10 cellular contexts compared by ENCODE assay signal in the genomic region with DNA sequence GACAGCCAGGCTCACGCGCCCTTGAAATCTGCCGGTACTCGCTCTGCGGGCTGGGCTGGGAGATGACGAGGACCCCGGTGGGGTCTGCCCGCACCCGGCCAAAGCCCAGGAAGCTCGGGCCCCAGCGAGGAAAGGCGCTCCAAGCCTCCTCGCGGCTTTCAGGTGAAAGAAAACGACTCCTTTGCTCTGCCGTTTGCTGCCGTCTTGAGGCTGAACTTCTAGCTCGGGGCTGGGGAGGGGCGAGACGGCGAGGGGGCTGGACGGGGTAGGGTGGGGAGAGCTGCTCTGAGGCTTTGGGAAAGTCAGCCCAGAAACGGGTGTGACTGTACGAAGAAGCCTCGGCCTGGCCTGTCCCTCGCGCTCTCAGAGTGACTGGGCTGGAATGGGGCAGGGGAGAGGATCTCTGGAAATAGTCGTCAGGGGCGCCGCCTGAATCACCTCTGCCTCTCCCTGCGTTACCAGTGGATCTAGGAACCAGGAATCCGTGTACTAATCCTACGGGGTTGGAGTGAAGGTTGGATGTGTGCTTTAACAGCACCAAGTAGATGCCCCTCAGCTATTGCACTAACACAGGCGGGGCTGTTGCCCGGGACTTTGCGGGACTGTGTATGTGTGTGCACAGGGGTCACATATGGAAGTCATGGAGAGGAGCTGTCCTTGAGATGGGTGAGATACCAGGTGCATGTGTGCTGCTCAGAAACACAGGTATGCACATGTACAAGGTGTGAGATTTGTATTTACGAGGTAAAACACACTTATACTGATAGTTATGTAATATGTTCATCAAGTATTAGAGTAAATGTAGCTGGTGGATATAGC. TPM values are rescaled to one million over a fixed set of nuclear protein-coding genes. Genes with fewer than 3 reads are reported as not detected.
DNase-seq lines count a peak whose midpoint lies in the region; ATAC-seq and TF ChIP-seq lines count a peak whose summit lies in the region.
"Had no signal": no experiment of that assay in that cellular context is flagged by ENCODE, and none has a peak within 500 bp of the region (broad histone marks: within the 10 kb centered on the region; RNA-seq: fewer than 3 reads in every experiment).

No MANE protein-coding gene starts in this region.

- H3K4ac ChIP-seq in H9 (ENCODE audit: low read depth, low read length) = no peak overlapping the region

- H2AK5ac ChIP-seq in H9 (ENCODE audit: insufficient read length, low read length) = no peak overlapping the region

- no peak overlapping the region for H2AFZ ChIP-seq in H9 (ENCODE audit: low read length)

- H3K27ac ChIP-seq in A673 (ENCODE audit: low read depth, low read length, poor library complexity, severe bottlenecking) (no peak overlapping the region), H9 (ENCODE audit: insufficient read length, low read depth, low read length) (no peak overlapping the region)

- no peak overlapping the region for H3K14ac ChIP-seq in H9 (ENCODE audit: insufficient read depth, low read length)

- no peaks in the 10 kb centered on the region for H4K20me1 ChIP-seq in H9 (ENCODE audit: control insufficient read depth, insufficient read depth, insufficient read length)

- no peak overlapping the region for H2BK5ac ChIP-seq in H9 (ENCODE audit: insufficient read length, low read length)

- peak overlapping the region; percentile 58 to 82 for H3K4me3 Mint-ChIP-seq in H9
- H3K4me3 Mint-ChIP-seq in naive B cell = peak overlapping the region; percentile 68 to 92 (median 80)

- no peak overlapping the region for H2BK12ac ChIP-seq in H9 (ENCODE audit: insufficient read length, low read depth, low read length)

- intact Hi-C loops in A673 (cut with micrococcal nuclease; ENCODE audit: unreplicated experiment) = no loop called here

- H3K36me3 Mint-ChIP-seq in H9 (ENCODE audit: insufficient read depth in 1 of 3, low read depth in 3 of 3) (peaks cover 0 to 7% (median 0%) of the 10 kb centered on the region in 3 experiments; a peak in 3 of 7 replicates), naive B cell (peaks cover 0 to 8% of the 10 kb centered on the region in 2 donors)

- H4K91ac ChIP-seq in H9 (ENCODE audit: insufficient read length, low read depth, low read length) = no peak overlapping the region

- WGBS in H9 (ENCODE audit: extremely low coverage, insufficient read length, low lambda C conversion rate) = no CpG with 5 or more reads among the region's 37 CpGs

- H3K4me2 ChIP-seq in H9 (ENCODE audit: insufficient read depth, insufficient read length, low read length) = peak overlapping the region; percentile 34

- BruUV-seq in A673 (replicated peaks; lab: Mats Ljungman, UMichigan) = no TSS peak

- H3K9me3 ChIP-seq in A673 (ENCODE audit: low read depth, low read length, poor library complexity, severe bottlenecking) (no peaks in the 10 kb centered on the region), H9 (ENCODE audit: control insufficient read depth, low read depth, low read length) (no peaks in the 10 kb centered on the region)

- no peak overlapping the region for H4K5ac ChIP-seq in H9 (ENCODE audit: insufficient read length, low read depth, low read length)

- no peak overlapping the region for H4K8ac ChIP-seq in H9 (replicated peaks; ENCODE audit: insufficient read length, low read depth, low read length)

- H3T11ph ChIP-seq in H9 (ENCODE audit: low read length) = no peak overlapping the region

- H3K27me3 Mint-ChIP-seq in H9 (ENCODE audit: low read depth) (peaks cover 98% of the 10 kb centered on the region), naive B cell (peaks cover 76 to 83% (median 82%) of the 10 kb centered on the region in 3 donors)

- POLR2A ChIA-PET in A673 (lab: Charles Lee; ENCODE audit: low non-redundant PET) = no interaction called here

- H3K36me3 ChIP-seq in A673 (ENCODE audit: insufficient read depth, low read length, poor library complexity, severe bottlenecking) = no peaks in the 10 kb centered on the region

- H3K9ac ChIP-seq in H9 (ENCODE audit: extremely low read depth, insufficient read length, low read length) = no peak overlapping the region

- TF ChIP-seq CTCF in A673 (conservative IDR thresholded peaks at IDR 0.05; ENCODE audit: low read depth, low read length) = no peak
- no peak for TF ChIP-seq CTCF in H9 (conservative IDR thresholded peaks at IDR 0.05)
- TF ChIP-seq CTCF in choroid plexus epithelial cell (conservative IDR thresholded peaks at IDR 0.05; ENCODE audit: low read depth, low read length) = no peak

- peaks cover 24% of the 10 kb centered on the region for H3K23me2 ChIP-seq in H9 (ENCODE audit: insufficient read length, low read depth, low read length, poor library complexity, severe bottlenecking)

- H2BK15ac ChIP-seq in H9 (ENCODE audit: low read depth, low read length) = no peak overlapping the region

- H3K27me3 ChIP-seq in A673 (replicated peaks; ENCODE audit: insufficient read depth, low read depth, low read length, poor library complexity) = peaks cover 92% of the 10 kb centered on the region
- peaks cover 68% of the 10 kb centered on the region for H3K27me3 ChIP-seq in H9 (ENCODE audit: insufficient read depth, low read length)

- H3K4me1 Mint-ChIP-seq in H9 (peaks cover 43 to 55% of the 10 kb centered on the region in 2 experiments), naive B cell (peaks cover 24 to 57% (median 51%) of the 10 kb centered on the region in 3 donors)

- ATAC-seq in naive B cell (ENCODE audit: low read depth in 2 of 2) = no peak

- H3K18ac ChIP-seq in H9 (ENCODE audit: insufficient read length, low read depth, low read length) = no peak overlapping the region

- H3K79me1 ChIP-seq in H9 (ENCODE audit: insufficient read depth, low read depth, low read length, poor library complexity, severe bottlenecking) = no peaks in the 10 kb centered on the region

- H3K79me2 ChIP-seq in H9 (ENCODE audit: insufficient read depth, low read length) = no peaks in the 10 kb centered on the region

- H3K4me1 ChIP-seq in A673 (ENCODE audit: insufficient read depth, low read length, poor library complexity, severe bottlenecking) (peaks cover 5% of the 10 kb centered on the region), H9 (ENCODE audit: insufficient read depth, low read length) (peaks cover 7% of the 10 kb centered on the region; the same call in 1 of the 2 replicates)

- no peak overlapping the region for H2BK120ac ChIP-seq in H9 (ENCODE audit: low read depth, low read length, poor library complexity, severe bottlenecking)

- H3K9me3 Mint-ChIP-seq in H9 (peaks cover 2 to 7% of the 10 kb centered on the region in 2 experiments; a peak in 4 of 5 replicates), naive B cell (peaks cover 0 to 6% (median 3%) of the 10 kb centered on the region in 7 donors)

- DNase-seq in A673 (ENCODE audit: low spot score) = no peak
- peak; percentile 50 for DNase-seq in H9
- DNase-seq in choroid plexus epithelial cell (ENCODE audit: low read depth) = no peak
- DNase-seq in naive B cell = no peak
- no peak for DNase-seq in HCEC 1CT
- DNase-seq in activated gamma-delta T cell treated with Interleukin-2 at 50 U/mL for 16 hours = no peak
- DNase-seq in medulla oblongata (ENCODE audit: extremely low spot score) = no peak
- no peak for DNase-seq in NCI-H1092 treated with DMSO at 0.1 percent for 48 hours (lab: John Stamatoyannopoulos, UW)

- no peak overlapping the region for H3K27ac Mint-ChIP-seq in H9
- H3K27ac Mint-ChIP-seq in naive B cell = peak overlapping the region in 2 of 6 donors; percentile 27 to 39

- CTCF ChIA-PET in A673 (lab: Charles Lee) = interaction anchor here (0.9 to 1.6 kb wide), 2 partner anchors 12 to 24 kb away, joined by 9 to 12 read pairs; no protein-coding TSS in a partner anchor

- H3K4me3 ChIP-seq in A673 (ENCODE audit: low read depth, low read length, poor library complexity, severe bottlenecking) (peak overlapping the region; percentile 38), choroid plexus epithelial cell (ENCODE audit: low read depth, low read length) (peak overlapping the region; percentile 50)

- H3K23ac ChIP-seq in H9 (ENCODE audit: insufficient read length, low read depth, low read length) = no peak overlapping the region

- no peak overlapping the region for H3K56ac ChIP-seq in H9 (ENCODE audit: insufficient read length, low read depth, low read length)

- H2BK20ac ChIP-seq in H9 (ENCODE audit: low read depth, low read length, poor library complexity, severe bottlenecking) = no peak overlapping the region

RNA-seq across cellular contexts. Expression of a gene that starts 0.5 kb away (rescaled TPM):
- total RNA-seq in A673 (2021) = not detected in 2 replicates
- 0.31 and 0.55 TPM in 2 replicates for total RNA-seq in H9 (2021)
- not detected for polyA plus RNA-seq in naive B cell (ENCODE audit: low read depth in 6 of 6)

RNA-seq across cellular contexts. Expression of a gene that starts 0.6 kb away (rescaled TPM):
- not detected in 2 replicates for total RNA-seq in A673 (2021)
- total RNA-seq in H9 (2021) = 0.22 and 0.29 TPM in 2 replicates
- polyA plus RNA-seq in naive B cell (ENCODE audit: low read depth in 6 of 6) = not detected

RNA-seq across cellular contexts. Expression of a gene that starts 58.6 kb away (rescaled TPM):
- total RNA-seq in A673 (2021) = not detected in 2 replicates
- total RNA-seq in H9 (2021) = not detected in 2 replicates
- not detected for polyA plus RNA-seq in naive B cell (ENCODE audit: low read depth in 6 of 6)
- total RNA-seq: mucosa of gallbladder, NCI-H460 had no signal
